Comparison of ENCODE assay signal across 19 cellular contexts in the genomic region with DNA sequence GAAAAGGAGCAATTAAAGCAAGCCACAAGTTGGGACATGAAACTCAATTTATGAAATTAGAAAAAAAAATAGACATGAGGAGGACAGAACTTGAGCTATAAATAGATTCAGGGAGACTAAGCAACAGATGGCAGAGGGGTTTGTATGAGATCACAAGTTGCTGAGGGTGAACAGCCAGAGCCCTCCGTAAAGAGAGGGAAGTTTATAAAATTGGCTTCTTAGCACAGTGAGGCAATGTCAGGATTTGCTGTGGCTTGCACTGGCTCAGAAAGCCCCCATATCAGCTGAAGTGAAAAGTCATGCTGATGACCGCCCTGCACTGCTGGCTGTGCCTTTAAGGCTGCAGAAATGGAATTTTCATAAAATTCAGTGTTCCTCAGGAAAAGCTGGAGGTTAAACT.
DNase-seq lines count a peak whose midpoint lies in the region; ATAC-seq, FAIRE-seq and TF ChIP-seq lines count a peak whose summit lies in the region.
"Had no signal": no experiment of that assay in that cellular context is flagged by ENCODE, and none has a peak within 500 bp of the region (broad histone marks: within the 10 kb centered on the region; RNA-seq: fewer than 3 reads in every experiment).

No MANE protein-coding gene starts in this region.

- H2AK5ac ChIP-seq in H1 (ENCODE audit: low read depth, low read length): no peak overlapping the region
- no peak overlapping the region for H2AK5ac ChIP-seq in neuronal stem cell (ENCODE audit: low read depth, low read length)

- no peak overlapping the region for H3K56ac ChIP-seq in H1 (replicated peaks; ENCODE audit: insufficient read length, low read depth, low read length)

- H3K4me2 ChIP-seq in DND-41 (ENCODE audit: insufficient read depth, low read length) (no peak overlapping the region), H1 (ENCODE audit: insufficient read depth in 1 of 2, low read depth in 2 of 2, low read length in 2 of 2) (no peak overlapping the region), neuronal stem cell (ENCODE audit: insufficient read depth, low read length, poor library complexity, severe bottlenecking) (no peak overlapping the region)

- H4K91ac ChIP-seq in H1 (replicated peaks; ENCODE audit: insufficient read length, low read length) (no peak overlapping the region), neuronal stem cell (ENCODE audit: low read depth, low read length, poor library complexity) (no peak overlapping the region)

- no peaks in the 10 kb centered on the region for H3K79me1 ChIP-seq in H1 (ENCODE audit: low read depth, low read length)
- H3K79me1 ChIP-seq in neuronal stem cell (ENCODE audit: low read depth, low read length): no peaks in the 10 kb centered on the region

- H3K27me3 ChIP-seq in DND-41 (ENCODE audit: insufficient read depth, low read length, poor library complexity) (no peaks in the 10 kb centered on the region), H1 (replicated peaks in 1 of 4; ENCODE audit: control insufficient read depth in 3 of 4, extremely low read depth in 1 of 4, insufficient read depth in 3 of 4, low read length in 3 of 4) (no peaks in the 10 kb centered on the region), neuronal stem cell (ENCODE audit: control insufficient read depth in 3 of 3, insufficient read depth in 3 of 3, low read depth in 1 of 3, low read length in 3 of 3) (no peaks in the 10 kb centered on the region)
- H3K27me3 ChIP-seq: colonic mucosa, Peyer's patch had no signal

- TF ChIP-seq CTCF in DND-41 (IDR thresholded peaks at IDR 0.05; ENCODE audit: borderline replicate concordance, extremely low read depth, low read length, poor library complexity, severe bottlenecking) (no peak), H1 (IDR thresholded peaks at IDR 0.05; ENCODE audit: control extremely low read depth in 1 of 3, insufficient read depth in 1 of 3, low read depth in 1 of 3, low read length in 3 of 3) (no peak)

- CTCF ChIA-PET in H1 (lab: Charles Lee; ENCODE audit: partially characterized antibody): no interaction called here

- ATAC-seq in DND-41 (ENCODE audit: insufficient read depth, low read depth): peak; percentile 64; the same call in 2 of the 3 replicates
- ATAC-seq: HCT116 had no signal

- H3K14ac ChIP-seq in H1 (ENCODE audit: insufficient read length): no peak overlapping the region
- no peak overlapping the region for H3K14ac ChIP-seq in neuronal stem cell (ENCODE audit: low read length)

- H2BK120ac ChIP-seq in H1 (replicated peaks; ENCODE audit: low read depth, low read length) (no peak overlapping the region), neuronal stem cell (ENCODE audit: low read depth, low read length) (no peak overlapping the region)

- no peak overlapping the region for H2AFZ ChIP-seq in DND-41 (ENCODE audit: low read depth, low read length)
- peak overlapping the region; percentile 58; the same call in 1 of the 2 replicates for H2AFZ ChIP-seq in H1 (ENCODE audit: low read length)
- peak overlapping the region; percentile 75 for H2AFZ ChIP-seq in neuronal stem cell (ENCODE audit: low read length)

- TF ChIP-seq RAD21 in H1 (IDR thresholded peaks at IDR 0.05 in 1 of 2, conservative IDR thresholded peaks at IDR 0.05 in 1 of 2; ENCODE audit: low read depth in 2 of 2, low read length in 2 of 2): no peak

- DNase-seq in DND-41 (no peak), NCI-H2171 treated with DMSO at 0.1 percent for 48 hours (lab: John Stamatoyannopoulos, UW) (peak; percentile 92), H1 (ENCODE audit: low read depth in 1 of 2, low spot score in 2 of 2) (no peak), neuronal stem cell (ENCODE audit: low spot score) (no peak), COLO829 (ENCODE audit: low spot score) (no peak), AML-193 (lab: John Stamatoyannopoulos, UW) (no peak), RKO (ENCODE audit: low spot score) (no peak), activated T-cell treated with anti-CD3 and anti-CD28 coated beads for 4 hours (no peak)
- DNase-seq: Calu3; colonic mucosa; NCI-H1092; NCI-H526; nucleus accumbens; Peyer's patch; stimulated activated CD4-positive, alpha-beta T cell treated with anti-CD3 and anti-CD28 coated beads, Interleukin-4, amount 100 ng/mL, for 4 hours; trophoblast cell had no signal

- H3K23me2 ChIP-seq in H1 (ENCODE audit: low read depth, low read length): no peaks in the 10 kb centered on the region

- no peaks in the 10 kb centered on the region for H3K79me2 ChIP-seq in DND-41 (ENCODE audit: insufficient read depth, low read length)
- H3K79me2 ChIP-seq in H1 (ENCODE audit: control insufficient read depth in 1 of 2, insufficient read depth in 2 of 2, low read length in 2 of 2): no peaks in the 10 kb centered on the region

- H3K23ac ChIP-seq in H1 (ENCODE audit: insufficient read length): no peak overlapping the region
- no peak overlapping the region for H3K23ac ChIP-seq in neuronal stem cell (ENCODE audit: low read depth, low read length, poor library complexity)

- H3K4ac ChIP-seq in H1 (replicated peaks; ENCODE audit: insufficient read length, low read depth, low read length): no peak overlapping the region
- H3K4ac ChIP-seq in neuronal stem cell (ENCODE audit: low read length): no peak overlapping the region

- no peak overlapping the region for H3K9ac ChIP-seq in DND-41 (ENCODE audit: low read depth, low read length)
- no peak overlapping the region for H3K9ac ChIP-seq in H1 (replicated peaks in 1 of 4; ENCODE audit: extremely low read depth in 1 of 4, low read depth in 3 of 4, low read length in 3 of 4)
- no peak overlapping the region for H3K9ac ChIP-seq in neuronal stem cell (ENCODE audit: low read depth, low read length, poor library complexity)

- H3K36me3 ChIP-seq in DND-41 (ENCODE audit: insufficient read depth, low read length): no peaks in the 10 kb centered on the region
- H3K36me3 ChIP-seq in H1 (ENCODE audit: control insufficient read depth in 2 of 4, insufficient read depth in 4 of 4, low read length in 3 of 4): no peaks in the 10 kb centered on the region
- no peaks in the 10 kb centered on the region for H3K36me3 ChIP-seq in neuronal stem cell (replicated peaks in 1 of 2; ENCODE audit: control insufficient read depth in 2 of 2, insufficient read depth in 2 of 2, low read length in 2 of 2)
- H3K36me3 ChIP-seq: colonic mucosa, Peyer's patch had no signal

- H4K20me1 ChIP-seq in DND-41 (ENCODE audit: insufficient read depth, low read length) (no peaks in the 10 kb centered on the region), H1 (replicated peaks in 1 of 2; ENCODE audit: control insufficient read depth in 1 of 2, insufficient read depth in 2 of 2, low read length in 2 of 2) (no peaks in the 10 kb centered on the region)

- peaks cover 15% of the 10 kb centered on the region for H3K4me1 ChIP-seq in DND-41 (ENCODE audit: insufficient read depth, low read length)
- H3K4me1 ChIP-seq in H1 (replicated peaks in 1 of 4; ENCODE audit: control insufficient read depth in 3 of 4, insufficient read depth in 4 of 4, low read length in 3 of 4): peaks cover 0 to 2% (median 0%) of the 10 kb centered on the region in 4 experiments; a peak in 2 of 7 replicates
- peaks cover 2 to 3% of the 10 kb centered on the region in 2 donors for H3K4me1 ChIP-seq in neuronal stem cell (ENCODE audit: control insufficient read depth in 2 of 2, insufficient read depth in 1 of 2, low read depth in 1 of 2, low read length in 2 of 2)
- H3K4me1 ChIP-seq: colonic mucosa, Peyer's patch had no signal

- no peak overlapping the region for H2BK15ac ChIP-seq in H1 (ENCODE audit: low read length)
- no peak overlapping the region for H2BK15ac ChIP-seq in neuronal stem cell (ENCODE audit: low read length)

- H3K18ac ChIP-seq in H1 (ENCODE audit: extremely low read depth, low read length) (no peak overlapping the region), neuronal stem cell (ENCODE audit: low read length) (no peak overlapping the region)

- H4K5ac ChIP-seq in H1 (ENCODE audit: insufficient read length, low read depth, low read length): no peak overlapping the region

- no peak overlapping the region for H2BK5ac ChIP-seq in H1 (ENCODE audit: low read depth, low read length)
- no peak overlapping the region for H2BK5ac ChIP-seq in neuronal stem cell (ENCODE audit: low read length)

- no peak for FAIRE-seq in H1 (lab: Jason Lieb, UNC)
- FAIRE-seq: endothelial cell of umbilical vein, islet of Langerhans had no signal

- H3K4me3 ChIP-seq in DND-41 (ENCODE audit: low read depth in 1 of 2, low read length in 2 of 2): no peak overlapping the region
- H3K4me3 ChIP-seq in H1 (ENCODE audit: extremely low read depth in 1 of 4, insufficient read depth in 2 of 4, low read depth in 3 of 4, low read length in 4 of 4): no peak overlapping the region
- H3K4me3 ChIP-seq in neuronal stem cell (ENCODE audit: low read length in 2 of 2): no peak overlapping the region
- H3K4me3 ChIP-seq: colonic mucosa, Peyer's patch had no signal

- WGBS in H1 (ENCODE audit: extremely low coverage in 1 of 2, insufficient coverage in 1 of 2, insufficient read length in 1 of 2, insufficient replicate concordance in 2 of 2, low coverage in 1 of 2, low lambda C conversion rate in 2 of 2, missing lambda C conversion rate in 1 of 2), 2 experiments: 85% methylated on average over 2 of the region's 2 CpGs; no CpG with 5 or more reads in 1 of the 2 experiments
- no CpG with 5 or more reads among the region's 2 CpGs for WGBS in neuronal stem cell (ENCODE audit: extremely low coverage in 2 of 2, insufficient read length in 2 of 2, insufficient replicate concordance in 1 of 2), 2 donors

- no peak overlapping the region for H4K8ac ChIP-seq in H1 (ENCODE audit: extremely low read depth, insufficient read depth, low read length)
- H4K8ac ChIP-seq in neuronal stem cell (ENCODE audit: low read depth, low read length): no peak overlapping the region

- POLR2A ChIA-PET in H1 (lab: Charles Lee; ENCODE audit: partially characterized antibody): no interaction called here

- peak overlapping the region; percentile 7 for H3K27ac ChIP-seq in DND-41 (ENCODE audit: low read length)
- H3K27ac ChIP-seq in H1 (ENCODE audit: low read depth, low read length): no peak overlapping the region
- no peak overlapping the region for H3K27ac ChIP-seq in neuronal stem cell (replicated peaks; ENCODE audit: low read length)
- H3K27ac ChIP-seq: colonic mucosa, Peyer's patch had no signal

- no peak for TF ChIP-seq POLR2A in H1 (IDR thresholded peaks at IDR 0.05; ENCODE audit: control extremely low read depth in 1 of 2, low read depth in 2 of 2, low read length in 2 of 2)

- no peak overlapping the region; the same call in 1 of the 2 replicates for H2BK12ac ChIP-seq in H1 (ENCODE audit: low read depth, low read length)
- no peak overlapping the region for H2BK12ac ChIP-seq in neuronal stem cell (ENCODE audit: low read length)

- H2BK20ac ChIP-seq in H1 (ENCODE audit: low read length): no peak overlapping the region

- H3K9me3 ChIP-seq in DND-41 (ENCODE audit: insufficient read depth, low read length, severe bottlenecking): peaks cover 3% of the 10 kb centered on the region
- H3K9me3 ChIP-seq in H1 (ENCODE audit: insufficient read depth in 2 of 2, low read depth in 1 of 2, low read length in 1 of 2): peaks cover 0 to 3% of the 10 kb centered on the region in 2 experiments; a peak in 2 of 4 replicates
- H3K9me3 ChIP-seq in neuronal stem cell (replicated peaks in 1 of 2; ENCODE audit: control insufficient read depth in 2 of 2, insufficient read depth in 1 of 2, low read depth in 1 of 2, low read length in 2 of 2): peaks cover 0 to 7% of the 10 kb centered on the region in 2 donors
- H3K9me3 ChIP-seq: colonic mucosa, Peyer's patch had no signal

- no peak for TF ChIP-seq EP300 in H1 (IDR thresholded peaks at IDR 0.05; ENCODE audit: borderline replicate concordance in 1 of 2, low read depth in 2 of 2, low read length in 2 of 2)
